Comparison of ENCODE assay signal across 11 cellular contexts in the genomic region with DNA sequence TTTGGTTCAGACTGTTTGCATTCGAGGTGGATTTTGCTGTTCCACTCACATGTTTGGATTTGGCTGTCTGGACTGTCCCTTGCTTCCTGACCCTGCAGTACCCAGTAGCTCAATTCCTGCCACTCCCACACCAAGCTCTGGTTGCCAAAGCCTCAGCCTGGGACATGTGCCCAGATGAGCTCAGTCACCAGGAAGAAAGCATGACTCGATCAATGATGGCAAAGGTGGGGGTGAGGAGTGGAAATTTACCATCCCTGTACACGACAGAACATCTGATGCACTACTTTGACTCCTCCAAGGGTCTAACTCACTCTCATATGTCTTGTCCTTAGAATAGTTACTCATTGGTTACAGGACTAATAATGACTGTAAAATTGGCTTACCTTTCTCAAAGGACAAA. TPM values are rescaled to one million over a fixed set of nuclear protein-coding genes. Genes with fewer than 3 reads are reported as not detected.
DNase-seq lines count a peak whose midpoint lies in the region; ATAC-seq and TF ChIP-seq lines count a peak whose summit lies in the region.
"Had no signal": no experiment of that assay in that cellular context is flagged by ENCODE, and none has a peak within 500 bp of the region (broad histone marks: within the 10 kb centered on the region; RNA-seq: fewer than 3 reads in every experiment).

No MANE protein-coding gene starts in this region.

- no peak for TF ChIP-seq POLR2A in vagina (IDR thresholded peaks at IDR 0.05)

- ATAC-seq in left lung: peak; percentile 52
- no peak for ATAC-seq in GM21526 (IDR thresholded peaks at IDR 0.05; ENCODE audit: low FRiP score, unreplicated experiment)
- ATAC-seq: natural killer cell treated with Interleukin-12 subunit alpha and Interleukin-12 subunit beta and Interleukin-15 and Interleukin-18, amount 100 ng/mL, for 72 hours had no signal

- H3K27ac ChIP-seq in left lung (no peak overlapping the region), vagina (no peak overlapping the region)

- H3K4me3 ChIP-seq in left lung: no peak overlapping the region
- no peak overlapping the region for H3K4me3 ChIP-seq in vagina

- H3K9me3 ChIP-seq in left lung: peaks cover 0 to 22% of the 10 kb centered on the region in 2 donors
- no peaks in the 10 kb centered on the region for H3K9me3 ChIP-seq in vagina

- H3K27me3 ChIP-seq in left lung (no peaks in the 10 kb centered on the region), vagina (no peaks in the 10 kb centered on the region)

- DNase-seq in ACHN (peak; percentile 58), NCI-H226 (peak; percentile 64), dedifferentiated amniotic fluid mesenchymal stem cell (ENCODE audit: extremely low spot score) (peak; percentile 67), left lung (peak in 1 of 2 donors; percentile 6), vagina (ENCODE audit: extremely low spot score in 2 of 2) (no peak), iPS-NIHi7 (ENCODE audit: extremely low spot score) (no peak), NAMALWA (ENCODE audit: low spot score) (no peak)
- DNase-seq: activated naive CD8-positive, alpha-beta T cell treated with anti-CD3 and anti-CD28 coated beads for 36 hours; NCI-H1092 had no signal

- TF ChIP-seq CTCF in left lung (IDR thresholded peaks at IDR 0.05) (no peak), vagina (IDR thresholded peaks at IDR 0.05) (no peak)

- in situ Hi-C loops in ACHN (cut with HindIII; ENCODE audit: low pct_ligation_motif_present, low pct_unique_long_range_greater_than_20kb, low sequenced_read_pairs): no loop called here

- H3K4me1 ChIP-seq in left lung (no peaks in the 10 kb centered on the region), vagina (no peaks in the 10 kb centered on the region)

- intact Hi-C loops in left lung (cut with DNase I) (no loop called here), vagina (cut with DNase I) (no loop called here)

- H3K36me3 ChIP-seq in left lung: no peaks in the 10 kb centered on the region
- no peaks in the 10 kb centered on the region for H3K36me3 ChIP-seq in vagina

RNA-seq across cellular contexts. Expression of a gene that starts 45.2 kb away (rescaled TPM):
- total RNA-seq in left lung: 1 to 10 TPM; 1.6 to 3.0 TPM
- 13.5 TPM for total RNA-seq in vagina
- total RNA-seq: activated naive CD8-positive, alpha-beta T cell treated with anti-CD3 and anti-CD28 coated beads for 36 hours; natural killer cell treated with Interleukin-12 subunit alpha and Interleukin-12 subunit beta and Interleukin-15 and Interleukin-18, amount 100 ng/mL, for 72 hours had no signal

Comparison
In these comparisons a context has a peak if more than half of its experiments do, and no peak if none do; other contexts are left out.
1. DNase-seq: peak in ACHN (single experiment), NCI-H226 (single experiment) and dedifferentiated amniotic fluid mesenchymal stem cell (single experiment); none in vagina (0 of 2), iPS-NIHi7 (single experiment) and NAMALWA (single experiment).